In genomic region chr3:33977227-33977626, GRCh38 we compare ENCODE assay signal across 8 cellular contexts.
"Had no signal": no experiment of that assay in that cellular context is flagged by ENCODE, and none has a peak within 500 bp of the region (broad histone marks: within the 10 kb centered on the region; RNA-seq: fewer than 3 reads in every experiment).

No MANE protein-coding gene starts in this region.

- FAIRE-seq: G401.6, GM12878, GM12891, GM12892, GM18507, GM19239 had no signal

- DNase-seq: GDM1, GF-D8 had no signal

- ATAC-seq: GM12878 had no signal

- H3K4me3 ChIP-seq: GM12878 had no signal
